Comparison of ENCODE assay signal across 28 cellular contexts in genomic region chr13:55583953-55584593, GRCh38.
A peak's percentile ranks its signal among the peaks of the same experiment; 100 is the strongest.
DNase-seq lines count a peak whose midpoint lies in the region; ATAC-seq and TF ChIP-seq lines count a peak whose summit lies in the region.
"Had no signal": no experiment of that assay in that cellular context is flagged by ENCODE, and none has a peak within 500 bp of the region (broad histone marks: within the 10 kb centered on the region; RNA-seq: fewer than 3 reads in every experiment).

No MANE protein-coding gene starts in this region.

- H3K9me3 ChIP-seq in neural progenitor cell (ENCODE audit: low read depth) = no peaks in the 10 kb centered on the region
- H3K9me3 ChIP-seq: BE2C, SJCRH30 had no signal

- H3K9ac ChIP-seq in neural progenitor cell = no peak overlapping the region
- H3K9ac ChIP-seq: KMS-11 had no signal

- peak overlapping the region; percentile 67 for H3K4me2 ChIP-seq in GM23338
- no peak overlapping the region for H3K4me2 ChIP-seq in neural progenitor cell
- H3K4me2 ChIP-seq: KMS-11, PC-9 had no signal

- peaks cover 22% of the 10 kb centered on the region for H3K4me1 Mint-ChIP-seq in GM23338
- H3K4me1 Mint-ChIP-seq in neural progenitor cell = no peaks in the 10 kb centered on the region
- H3K4me1 Mint-ChIP-seq: CD14-positive monocyte; CD8-positive, alpha-beta memory T cell had no signal

- H3K27ac ChIP-seq in GM23338 (ENCODE audit: low read depth) = peak overlapping the region; percentile 98
- H3K27ac ChIP-seq in neural progenitor cell = no peak overlapping the region
- H3K27ac ChIP-seq: KMS-11, PC-9, SJCRH30 had no signal

- H3K27ac Mint-ChIP-seq in GM23338 = peak overlapping the region; percentile 95
- no peak overlapping the region for H3K27ac Mint-ChIP-seq in neural progenitor cell
- H3K27ac Mint-ChIP-seq: CD14-positive monocyte; CD8-positive, alpha-beta memory T cell had no signal

- H3K36me3 ChIP-seq in GM23338 (ENCODE audit: insufficient read depth) (no peaks in the 10 kb centered on the region), neural progenitor cell (no peaks in the 10 kb centered on the region)
- H3K36me3 ChIP-seq: BE2C, SJCRH30 had no signal

- peak; percentile 90 for ATAC-seq in GM23338
- ATAC-seq in GM19351 (IDR thresholded peaks at IDR 0.05; ENCODE audit: unreplicated experiment) = no peak
- ATAC-seq: Right ventricle myocardium inferior, SK-N-SH treated with all-trans-retinoic acid at 6 μM for 48 hours had no signal

- H3K79me2 ChIP-seq in GM23338 (replicated peaks; ENCODE audit: insufficient read depth) = peaks cover 28% of the 10 kb centered on the region
- peaks cover 4% of the 10 kb centered on the region for H3K79me2 ChIP-seq in neural progenitor cell (ENCODE audit: low read depth)

- H3K27me3 Mint-ChIP-seq in GM23338 (ENCODE audit: insufficient read depth, low read depth, poor library complexity) = peaks cover 22% of the 10 kb centered on the region
- peaks cover 8% of the 10 kb centered on the region for H3K27me3 Mint-ChIP-seq in neural progenitor cell (ENCODE audit: insufficient read depth, low read depth)

- DNase-seq in GM23338 (ENCODE audit: low spot score) = peak; percentile 24
- peak; percentile 28 for DNase-seq in OCI-M1 (lab: John Stamatoyannopoulos, UW)
- DNase-seq in neural progenitor cell (ENCODE audit: low spot score) = no peak
- no peak for DNase-seq in G401 (ENCODE audit: low spot score)
- no peak for DNase-seq in mesenteric fat pad (ENCODE audit: low spot score)
- DNase-seq: 8988T; ACHN; BE2C; CD8-positive, alpha-beta memory T cell; DMS 273 treated with DMSO at 0.1 percent for 48 hours; DMS79; EL; GOT3; IMR-90; MM.1S; NCI-H2029; NCI-H446; NCI-H524 treated with DMSO at 0.1 percent for 48 hours; NCI-H774; NK-92 treated with Interleukin-12 subunit alpha and Interleukin-12 subunit beta, amount 100 ng/mL, for 24 hours; PC-9; SJCRH30 had no signal

- TF ChIP-seq CTCF in GM23338 (conservative IDR thresholded peaks at IDR 0.05; ENCODE audit: low read depth in 2 of 2) = no peak
- TF ChIP-seq CTCF in neural progenitor cell (IDR thresholded peaks at IDR 0.05) = no peak

- no peaks in the 10 kb centered on the region for H3K27me3 ChIP-seq in GM23338 (ENCODE audit: insufficient read depth)
- H3K27me3 ChIP-seq in neural progenitor cell = peaks cover 29% of the 10 kb centered on the region
- H3K27me3 ChIP-seq: BE2C, SJCRH30 had no signal

- in situ Hi-C loops in G401 (cut with HindIII; ENCODE audit: low sequenced_read_pairs) = no loop called here

- H3K4me3 Mint-ChIP-seq in GM23338 = peak overlapping the region; percentile 100
- H3K4me3 Mint-ChIP-seq in neural progenitor cell = no peak overlapping the region
- H3K4me3 Mint-ChIP-seq: CD14-positive monocyte had no signal

- H2AFZ ChIP-seq in GM23338 = no peak overlapping the region
- H2AFZ ChIP-seq in neural progenitor cell (replicated peaks) = peak overlapping the region; percentile 98
- H2AFZ ChIP-seq: PC-9 had no signal

- peaks cover 7% of the 10 kb centered on the region; the same call in 1 of the 2 replicates for H3F3A ChIP-seq in GM23338 (replicated peaks; ENCODE audit: low read depth)
- no peaks in the 10 kb centered on the region for H3F3A ChIP-seq in neural progenitor cell (ENCODE audit: low read depth)

- H4K20me1 ChIP-seq in GM23338 (replicated peaks; ENCODE audit: insufficient read depth) (no peaks in the 10 kb centered on the region), neural progenitor cell (ENCODE audit: low read depth) (no peaks in the 10 kb centered on the region)

- peaks cover 24% of the 10 kb centered on the region for H3K4me1 ChIP-seq in GM23338 (ENCODE audit: insufficient read depth)
- H3K4me1 ChIP-seq in neural progenitor cell = no peaks in the 10 kb centered on the region
- H3K4me1 ChIP-seq: BE2C, SJCRH30 had no signal

- peaks cover 27% of the 10 kb centered on the region for H3K9me3 Mint-ChIP-seq in GM23338
- no peaks in the 10 kb centered on the region for H3K9me3 Mint-ChIP-seq in neural progenitor cell

- H3K36me3 Mint-ChIP-seq in GM23338 (ENCODE audit: low read depth) = peaks cover 69% of the 10 kb centered on the region
- no peaks in the 10 kb centered on the region for H3K36me3 Mint-ChIP-seq in neural progenitor cell
- H3K36me3 Mint-ChIP-seq: CD14-positive monocyte; CD8-positive, alpha-beta memory T cell had no signal

- H3K4me3 ChIP-seq in GM23338 (peak overlapping the region; percentile 42), iPS-11a (ENCODE audit: low read depth, low read length) (peak overlapping the region; percentile 0), neural progenitor cell (no peak overlapping the region)
- H3K4me3 ChIP-seq: PC-9, SJCRH30 had no signal

- peaks cover 17% of the 10 kb centered on the region; the same call in 1 of the 2 replicates for H3K9me2 ChIP-seq in GM23338 (ENCODE audit: insufficient read depth)

TF ChIP-seq in GM23338, 12 proteins besides CTCF, POLR2A, EP300 and RAD21 (continues in another document):
- TF ChIP-seq REST (IDR thresholded peaks at IDR 0.05; ENCODE audit: unreplicated experiment) (no peak), ZNF114 (CRISPR knock-in tag; IDR thresholded peaks at IDR 0.05) (no peak), EZH2phosphoT487 (IDR thresholded peaks at IDR 0.05; ENCODE audit: unreplicated experiment) (no peak), CREB1 (CRISPR knock-in tag; IDR thresholded peaks at IDR 0.05; ENCODE audit: low read depth) (no peak), ZNF331 (CRISPR knock-in tag; IDR thresholded peaks at IDR 0.05; ENCODE audit: low read depth) (no peak), JUNB (IDR thresholded peaks at IDR 0.05; ENCODE audit: unreplicated experiment) (no peak), EZH2 (IDR thresholded peaks at IDR 0.05; ENCODE audit: low read depth, unreplicated experiment) (no peak), STAT1 (IDR thresholded peaks at IDR 0.05; ENCODE audit: unreplicated experiment) (no peak)

Comparison
In these comparisons a context has a peak if more than half of its experiments do, and no peak if none do; other contexts are left out.
1. DNase-seq: peak in GM23338 (single experiment) and OCI-M1 (single experiment); none in neural progenitor cell (single experiment), G401 (single experiment) and mesenteric fat pad (single experiment).